Comparison of ENCODE assay signal across 22 cellular contexts in genomic region chr3:73827204-73827603, GRCh38.
DNase-seq lines count a peak whose midpoint lies in the region; ATAC-seq and TF ChIP-seq lines count a peak whose summit lies in the region.
"Had no signal": no experiment of that assay in that cellular context is flagged by ENCODE, and none has a peak within 500 bp of the region (broad histone marks: within the 10 kb centered on the region; RNA-seq: fewer than 3 reads in every experiment).

No MANE protein-coding gene starts in this region.

- no peak overlapping the region for H3K4me3 ChIP-seq in sigmoid colon
- H3K4me3 ChIP-seq: esophagus muscularis mucosa, gastroesophageal sphincter, upper lobe of left lung had no signal

- TF ChIP-seq EP300 in sigmoid colon (IDR thresholded peaks at IDR 0.05), result no peak

- no peaks in the 10 kb centered on the region for H3K27me3 ChIP-seq in sigmoid colon
- H3K27me3 ChIP-seq: esophagus muscularis mucosa, gastroesophageal sphincter, upper lobe of left lung had no signal

- peak overlapping the region in 3 of 4 donors; percentile 51 to 69 (median 55) for H3K27ac ChIP-seq in sigmoid colon
- H3K27ac ChIP-seq: esophagus muscularis mucosa, gastroesophageal sphincter, upper lobe of left lung had no signal

- H3K9me3 ChIP-seq in sigmoid colon, result no peaks in the 10 kb centered on the region
- H3K9me3 ChIP-seq: esophagus muscularis mucosa, gastroesophageal sphincter, upper lobe of left lung had no signal

- DNase-seq in Right ventricle myocardium inferior (ENCODE audit: missing footprints), result no peak
- DNase-seq in cardiac septum (ENCODE audit: low spot score), result no peak
- DNase-seq in left colon, result no peak
- no peak for DNase-seq in sigmoid colon
- no peak for DNase-seq in ecto neural progenitor cell (ENCODE audit: low spot score)
- no peak for DNase-seq in SIG-M5 treated with dmso at 0.1 percent for 504 hours (lab: John Stamatoyannopoulos, UW; ENCODE audit: unreplicated experiment)
- DNase-seq in posterior vena cava (ENCODE audit: low spot score), result no peak
- DNase-seq: 8988T; activated CD4-positive, alpha-beta memory T cell treated with anti-CD3 and anti-CD28 coated beads, Interleukin-2, amount 10 ng/mL, durations not matched to agents 7 days and 5 days; CD8-positive, alpha-beta T cell; DMS153; KBM-7; NCI-H1417 treated with DMSO at 0.1 percent for 48 hours; NCI-H446; stimulated activated CD4-positive, alpha-beta T cell treated with anti-CD3 and anti-CD28 coated beads, Interleukin-15, amount 100 ng/mL, for 24 hours; stimulated activated naive CD8-positive, alpha-beta T cell treated with anti-CD3 and anti-CD28 coated beads, Interleukin-15, amount 100 ng/mL, for 72 hours; SW 1271; upper lobe of left lung had no signal

- TF ChIP-seq CTCF in sigmoid colon (IDR thresholded peaks at IDR 0.05), result no peak

- peak; percentile 85 for ATAC-seq in Right ventricle myocardium inferior
- peak; percentile 51 for ATAC-seq in left colon
- ATAC-seq in GM21381 (IDR thresholded peaks at IDR 0.05; ENCODE audit: unreplicated experiment), result no peak
- ATAC-seq: activated CD4-positive, CD25-positive, alpha-beta regulatory T cell treated with anti-CD3 and anti-CD28 coated beads, Interleukin-2, amount 50 U/mL, for 24 hours; CD8-positive, alpha-beta T cell; stimulated activated naive CD8-positive, alpha-beta T cell treated with anti-CD3 and anti-CD28 coated beads, Interleukin-15, amount 100 ng/mL, for 72 hours had no signal

- WGBS in sigmoid colon, 2 donors, result 45 to 80% methylated on average over 2 of the region's 2 CpGs

- peaks cover 0 to 32% (median 23%) of the 10 kb centered on the region in 4 donors for H3K4me1 ChIP-seq in sigmoid colon

- no peak for TF ChIP-seq POLR2A in sigmoid colon (IDR thresholded peaks at IDR 0.05)

- H3K36me3 ChIP-seq in sigmoid colon, result no peaks in the 10 kb centered on the region
- H3K36me3 ChIP-seq: esophagus muscularis mucosa, gastroesophageal sphincter, upper lobe of left lung had no signal

- intact Hi-C loops in Right ventricle myocardium inferior (cut with DNase I), result no loop called here
- intact Hi-C loops in cardiac septum (cut with DNase I), result loop anchor here (5.0 kb wide), 1 partner anchor 200 kb away; no protein-coding TSS in a partner anchor
- intact Hi-C loops in left colon (cut with DNase I, micrococcal nuclease), result no loop called here
- intact Hi-C loops in sigmoid colon (cut with DNase I), result loop anchor here (5.0 kb wide), 1 partner anchor 200 kb away; no protein-coding TSS in a partner anchor
- intact Hi-C loops in posterior vena cava (cut with DNase I), result no loop called here

Comparison
In these comparisons a context has a peak if more than half of its experiments do, and no peak if none do; other contexts are left out.
1. intact Hi-C loops: an anchor here in cardiac septum (5.0 kb wide) and sigmoid colon (5.0 kb wide); none called in Right ventricle myocardium inferior, left colon and posterior vena cava.